In the genomic region with DNA sequence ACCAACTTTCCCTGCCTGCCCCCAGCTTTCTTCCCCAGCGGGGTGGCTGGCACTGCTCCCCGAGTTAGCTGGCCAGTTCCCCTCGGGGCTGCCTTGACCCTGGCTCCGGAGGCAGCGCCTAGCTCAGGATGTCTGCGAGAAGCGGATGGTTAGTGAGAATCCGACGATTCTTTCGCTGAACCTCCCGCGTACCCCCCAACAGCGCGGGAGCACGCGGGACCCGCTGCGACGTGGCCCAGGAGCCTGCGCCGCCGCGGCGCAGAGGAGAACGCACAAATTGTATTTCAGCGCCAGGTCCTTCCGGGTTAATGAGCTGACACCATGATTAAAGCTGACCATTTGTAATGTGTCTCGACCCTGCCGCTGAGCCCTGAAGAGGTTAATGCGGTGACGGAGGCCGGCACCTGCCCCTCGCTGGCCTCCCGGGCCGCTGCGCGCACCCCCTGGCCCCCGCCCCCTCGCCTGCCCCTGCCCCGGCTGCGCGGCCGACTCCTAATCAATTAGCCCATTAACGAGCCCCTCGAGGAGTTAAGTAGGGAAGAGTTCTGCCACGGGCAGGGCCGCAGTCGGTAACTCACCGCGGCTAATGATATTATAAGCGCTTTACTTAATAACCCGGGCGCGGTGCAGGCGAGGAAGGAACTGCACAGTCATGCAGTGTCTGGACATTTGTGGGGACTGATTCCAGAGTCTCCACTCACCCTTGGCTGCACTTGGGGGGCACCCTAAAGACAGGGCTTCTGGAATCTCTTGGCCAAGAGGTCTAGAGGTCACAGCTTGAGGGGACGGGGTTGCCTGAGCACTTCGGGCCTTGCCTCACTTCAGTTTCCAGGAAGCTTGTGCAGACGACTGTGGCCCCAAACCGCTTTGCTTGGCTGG, we compare ENCODE assay signal across 13 cellular contexts. TPM values are rescaled to one million over a fixed set of nuclear protein-coding genes. Genes with fewer than 3 reads are reported as not detected.
DNase-seq lines count a peak whose midpoint lies in the region; ATAC-seq, FAIRE-seq and TF ChIP-seq lines count a peak whose summit lies in the region.
"Had no signal": no experiment of that assay in that cellular context is flagged by ENCODE, and none has a peak within 500 bp of the region (broad histone marks: within the 10 kb centered on the region; RNA-seq: fewer than 3 reads in every experiment).

No MANE protein-coding gene starts in this region.

- no peak for TF ChIP-seq RAD21 in K562 (CRISPR knock-in tag; conservative IDR thresholded peaks at IDR 0.05 in 1 of 2, IDR thresholded peaks at IDR 0.05 in 1 of 2)

- peaks cover 1% of the 10 kb centered on the region; the same call in 1 of the 3 replicates for H3K79me2 ChIP-seq in K562 (ENCODE audit: control insufficient read depth, insufficient read depth, low read length)

- no peak overlapping the region for H3K27ac ChIP-seq in K562 (ENCODE audit: extremely low read depth, low read depth, low read length)
- H3K27ac ChIP-seq: cardiac muscle cell had no signal

- H3K4me1 Mint-ChIP-seq in nephron progenitor cell = peaks cover 31% of the 10 kb centered on the region

- no peak overlapping the region for H2AFZ ChIP-seq in K562 (ENCODE audit: low read depth, low read length)

- peaks cover 9 to 20% of the 10 kb centered on the region in 2 experiments; a peak in 4 of 5 replicates for H3K4me1 ChIP-seq in K562 (replicated peaks in 1 of 2; ENCODE audit: control insufficient read depth in 2 of 2, insufficient read depth in 2 of 2, low read length in 2 of 2)

- H3K9ac ChIP-seq in K562 (ENCODE audit: insufficient read depth in 1 of 2, low read depth in 2 of 2, low read length in 2 of 2) = no peak overlapping the region

- no peaks in the 10 kb centered on the region for H4K20me1 ChIP-seq in K562 (replicated peaks; ENCODE audit: control insufficient read depth, insufficient read depth, low read length)

- H3K9me3 Mint-ChIP-seq in nephron progenitor cell = no peaks in the 10 kb centered on the region

- CTCF ChIA-PET in K562 (lab: Yijun Ruan, JAX; ENCODE audit: low intra/inter-chr PET ratio) = no interaction called here

- no peak for ATAC-seq in K562

- H3K9me1 ChIP-seq in K562 (ENCODE audit: control insufficient read depth, insufficient read depth, low read length) = no peaks in the 10 kb centered on the region

- no peaks in the 10 kb centered on the region for H3K9me3 ChIP-seq in K562 (replicated peaks; ENCODE audit: control insufficient read depth, insufficient read depth, low read depth, low read length)

- POLR2A ChIA-PET in K562 (lab: Yijun Ruan, JAX) = interaction anchor here (0.6 to 1.7 kb wide), 2 partner anchors 8 to 9 kb away, joined by 3 to 8 read pairs; partner anchors contain the start of gene BUB3

- H3K4me3 Mint-ChIP-seq in nephron progenitor cell = peak overlapping the region; percentile 28

- no peak overlapping the region for H3K4me2 ChIP-seq in K562 (ENCODE audit: insufficient read depth, low read length)

- FAIRE-seq in K562 (lab: Jason Lieb, UNC) = no peak
- FAIRE-seq: A204.1, islet of Langerhans had no signal

- H3K27me3 Mint-ChIP-seq in nephron progenitor cell (ENCODE audit: low read depth, poor library complexity) = peaks cover 100% of the 10 kb centered on the region

- intact Hi-C loops in K562 (cut with micrococcal nuclease) = no loop called here

- DNase-seq in NOMO-1 treated with DMSO at 0.1 percent for 48 hours (lab: John Stamatoyannopoulos, UW; ENCODE audit: unreplicated experiment) = peak; percentile 44
- no peak for DNase-seq in NOMO-1 (lab: John Stamatoyannopoulos, UW; ENCODE audit: unreplicated experiment in 2 of 2)
- DNase-seq in GM20000 (ENCODE audit: low spot score) = peak; percentile 36
- DNase-seq in K562 (ENCODE audit: extremely low read depth in 1 of 4, low spot score in 3 of 4) = no peak
- peak; percentile 35 for DNase-seq in nephron progenitor cell
- DNase-seq in stimulated activated naive CD4-positive, alpha-beta T cell (lab: John Stamatoyannopoulos, UW) = no peak
- no peak for DNase-seq in NCI-H510A (lab: John Stamatoyannopoulos, UW)
- DNase-seq in SHP77 treated with DMSO at 0.1 percent for 48 hours (lab: John Stamatoyannopoulos, UW) = no peak
- DNase-seq: DMS79, NCI-H187 had no signal

- H3K27ac Mint-ChIP-seq in nephron progenitor cell = no peak overlapping the region

- no peaks in the 10 kb centered on the region for H3K27me3 ChIP-seq in K562 (ENCODE audit: control insufficient read depth in 2 of 2, insufficient read depth in 2 of 2, low read length in 2 of 2)

- no peaks in the 10 kb centered on the region for H3K36me3 Mint-ChIP-seq in nephron progenitor cell (ENCODE audit: low read depth)

- in situ Hi-C loops in K562 (cut with MboI) = no loop called here

- no peak overlapping the region for H3K4me3 ChIP-seq in K562
- H3K4me3 ChIP-seq: cardiac muscle cell had no signal

- no peak for TF ChIP-seq EP300 in K562 (IDR thresholded peaks at IDR 0.05; ENCODE audit: low read length)

- BruUV-seq in K562 (replicated peaks; lab: Mats Ljungman, UMichigan) = no TSS peak

- 88% methylated on average over 25 of the region's 59 CpGs for WGBS in K562 (ENCODE audit: insufficient coverage, low coverage, missing lambda C conversion rate)

- TF ChIP-seq CTCF in GM20000 (IDR thresholded peaks at IDR 0.05; ENCODE audit: extremely low read depth, missing control alignments) (no peak), K562 (IDR thresholded peaks at IDR 0.05 in 2 of 3, conservative IDR thresholded peaks at IDR 0.05 in 1 of 3; ENCODE audit: insufficient read depth in 2 of 3, low read depth in 1 of 3, low read length in 3 of 3) (no peak), nephron progenitor cell (IDR thresholded peaks at IDR 0.05) (no peak)

- no peak for TF ChIP-seq POLR2A in K562 (conservative IDR thresholded peaks at IDR 0.05)

- H3K36me3 ChIP-seq in K562 (ENCODE audit: control insufficient read depth, insufficient read depth, low read length) = peaks cover 6% of the 10 kb centered on the region
- H3K36me3 ChIP-seq: cardiac muscle cell had no signal

TF ChIP-seq in K562, 482 proteins besides CTCF, POLR2A, EP300 and RAD21 (continues in another document):
- no peak for TF ChIP-seq ZNF274 (IDR thresholded peaks at IDR 0.05; ENCODE audit: borderline replicate concordance, low read depth, low read length)

RNA-seq across cellular contexts. Expression of gene HMX2, which starts 1.7 kb away (rescaled TPM):
- 0.42 TPM in 1 of 2 replicates, not detected in the other for total RNA-seq in K562 (2011; cell fraction: chromatin; rRNA removed; ENCODE audit: low replicate concordance)
- 0.33 TPM in 1 of 2 replicates, not detected in the other for total RNA-seq in K562 (2011; cell fraction: nucleolus; rRNA removed)
- 0.38 TPM in 1 of 2 replicates, not detected in the other for total RNA-seq in K562 (2011; cell fraction: nucleoplasm; rRNA removed)
- 0.36 and 0.37 TPM in 2 replicates for total RNA-seq in K562 (2014; rRNA removed)
- 0.07 and 0.13 TPM in 2 replicates for total RNA-seq in K562 (2014; rRNA removed; fragmentation: Illumina TruSeq; extraction: Trizol)
- 0.07 TPM in 1 of 2 replicates, not detected in the other for total RNA-seq in K562 (2015; rRNA removed; fragmentation: Illumina TruSeq; extraction: Trizol)
- total RNA-seq in K562 (2021) = 0.40 and 0.58 TPM in 2 replicates
- polyA plus RNA-seq in K562 (2011; rRNA removed) = 0.08 TPM in 1 of 2 replicates, not detected in the other
- polyA plus RNA-seq in K562 (2011; cell fraction: cytosol; rRNA removed) = 0.10 TPM in 1 of 2 replicates, not detected in the other
- polyA plus RNA-seq in K562 (2011; cell fraction: nucleus; rRNA removed) = 0.20 TPM in 1 of 2 replicates, not detected in the other
- polyA plus RNA-seq in K562 (2012) = 0.26 and 0.44 TPM in 2 replicates
- polyA plus RNA-seq in K562 (2014; fragmentation: Illumina TruSeq; extraction: Trizol) = 0.09 and 0.12 TPM in 2 replicates
- polyA plus RNA-seq in K562 (2014; fragmentation: Nextera tagmentation; extraction: Ambion mirVana) = not detected
- 0.05 and 0.37 TPM in 2 replicates for polyA plus RNA-seq in K562 (2014; rRNA removed)
- not detected in 2 replicates for polyA minus RNA-seq in K562 (2011; rRNA and poly(A)+ RNA removed)
- not detected in 2 replicates for polyA minus RNA-seq in K562 (2011; cell fraction: cytosol; rRNA and poly(A)+ RNA removed)
- not detected in 2 replicates for polyA minus RNA-seq in K562 (2011; cell fraction: nucleus; rRNA and poly(A)+ RNA removed)
- total RNA-seq: cardiac muscle cell had no signal
- polyA plus RNA-seq: cardiac muscle cell had no signal

RNA-seq across cellular contexts. Expression of gene BUB3, which starts 8.0 kb away (rescaled TPM):
- total RNA-seq in K562 (2011; cell fraction: chromatin; rRNA removed; ENCODE audit: low replicate concordance) = 149 and 187 TPM in 2 replicates
- 124 and 136 TPM in 2 replicates for total RNA-seq in K562 (2011; cell fraction: nucleolus; rRNA removed)
- total RNA-seq in K562 (2011; cell fraction: nucleoplasm; rRNA removed) = 122 and 148 TPM in 2 replicates
- total RNA-seq in K562 (2014; rRNA removed) (167 and 343 TPM in 2 replicates), K562 (2014; rRNA removed; fragmentation: Illumina TruSeq; extraction: Trizol) (175 and 182 TPM in 2 replicates), K562 (2015; rRNA removed; fragmentation: Illumina TruSeq; extraction: Trizol) (176 TPM in 2 replicates), K562 (2021) (184 and 188 TPM in 2 replicates)
- polyA plus RNA-seq in K562 (2011; rRNA removed) (284 and 291 TPM in 2 replicates), K562 (2014; fragmentation: Illumina TruSeq; extraction: Trizol) (225 and 269 TPM in 2 replicates), K562 (2014; fragmentation: Nextera tagmentation; extraction: Ambion mirVana) (100 to 1,000 TPM; 597 to 761 TPM), K562 (2014; rRNA removed) (226 and 272 TPM in 2 replicates)
- 229 and 238 TPM in 2 replicates for polyA plus RNA-seq in K562 (2011; cell fraction: cytosol; rRNA removed)
- 508 and 513 TPM in 2 replicates for polyA plus RNA-seq in K562 (2011; cell fraction: nucleus; rRNA removed)
- polyA plus RNA-seq in K562 (2012) = 240 and 296 TPM in 2 replicates
- polyA minus RNA-seq in K562 (2011; rRNA and poly(A)+ RNA removed) = 277 and 350 TPM in 2 replicates
- 163 and 167 TPM in 2 replicates for polyA minus RNA-seq in K562 (2011; cell fraction: cytosol; rRNA and poly(A)+ RNA removed)
- 142 and 231 TPM in 2 replicates for polyA minus RNA-seq in K562 (2011; cell fraction: nucleus; rRNA and poly(A)+ RNA removed)

RNA-seq across cellular contexts. Expression of gene HMX3, which starts 10.5 kb away (rescaled TPM):
- 2.2 and 9.0 TPM in 2 replicates for total RNA-seq in K562 (2011; cell fraction: chromatin; rRNA removed; ENCODE audit: low replicate concordance)
- total RNA-seq in K562 (2011; cell fraction: nucleolus; rRNA removed) = 13.3 and 15.8 TPM in 2 replicates
- 5.8 and 6.7 TPM in 2 replicates for total RNA-seq in K562 (2011; cell fraction: nucleoplasm; rRNA removed)
- total RNA-seq in K562 (2014; rRNA removed) (26.8 and 42.7 TPM in 2 replicates), K562 (2014; rRNA removed; fragmentation: Illumina TruSeq; extraction: Trizol) (0.41 and 0.58 TPM in 2 replicates), K562 (2015; rRNA removed; fragmentation: Illumina TruSeq; extraction: Trizol) (7.4 and 9.6 TPM in 2 replicates), K562 (2021) (43.2 and 43.5 TPM in 2 replicates)
- polyA plus RNA-seq in K562 (2011; rRNA removed) (1.2 and 2.8 TPM in 2 replicates), K562 (2014; fragmentation: Illumina TruSeq; extraction: Trizol) (0.55 and 2.8 TPM in 2 replicates), K562 (2014; fragmentation: Nextera tagmentation; extraction: Ambion mirVana) (not detected), K562 (2014; rRNA removed) (20.5 and 24.5 TPM in 2 replicates)
- 4.1 and 13.3 TPM in 2 replicates for polyA plus RNA-seq in K562 (2011; cell fraction: cytosol; rRNA removed)
- 3.4 and 9.2 TPM in 2 replicates for polyA plus RNA-seq in K562 (2011; cell fraction: nucleus; rRNA removed)
- 7.9 and 14.4 TPM in 2 replicates for polyA plus RNA-seq in K562 (2012)
- polyA minus RNA-seq in K562 (2011; rRNA and poly(A)+ RNA removed) = 0.33 and 0.56 TPM in 2 replicates
- polyA minus RNA-seq in K562 (2011; cell fraction: cytosol; rRNA and poly(A)+ RNA removed) = 8.2 and 15.7 TPM in 2 replicates
- 4.8 and 5.0 TPM in 2 replicates for polyA minus RNA-seq in K562 (2011; cell fraction: nucleus; rRNA and poly(A)+ RNA removed)
- total RNA-seq: cardiac muscle cell had no signal
- polyA plus RNA-seq: cardiac muscle cell had no signal

Comparison
In these comparisons a context has a peak if more than half of its experiments do, and no peak if none do; other contexts are left out.
1. DNase-seq: peak in NOMO-1 treated with DMSO at 0.1 percent for 48 hours (single experiment), GM20000 (single experiment) and nephron progenitor cell (single experiment); none in NOMO-1 (0 of 2), K562 (0 of 4), stimulated activated naive CD4-positive, alpha-beta T cell (0 of 6), NCI-H510A (single experiment) and SHP77 treated with DMSO at 0.1 percent for 48 hours (single experiment).